Comparison of ENCODE assay signal across 1 cellular context in genomic region chr11:87451400-87451799, GRCh38.
TF ChIP-seq lines count a peak whose summit lies in the region.

No MANE protein-coding gene starts in this region.

TF ChIP-seq in WTC11, 78 proteins besides CTCF, POLR2A, EP300 and RAD21 (continued from another document):
- TF ChIP-seq AFF4 (CRISPR knock-in tag; IDR thresholded peaks at IDR 0.05; ENCODE audit: borderline replicate concordance), result no peak
- TF ChIP-seq, protein P1, sequence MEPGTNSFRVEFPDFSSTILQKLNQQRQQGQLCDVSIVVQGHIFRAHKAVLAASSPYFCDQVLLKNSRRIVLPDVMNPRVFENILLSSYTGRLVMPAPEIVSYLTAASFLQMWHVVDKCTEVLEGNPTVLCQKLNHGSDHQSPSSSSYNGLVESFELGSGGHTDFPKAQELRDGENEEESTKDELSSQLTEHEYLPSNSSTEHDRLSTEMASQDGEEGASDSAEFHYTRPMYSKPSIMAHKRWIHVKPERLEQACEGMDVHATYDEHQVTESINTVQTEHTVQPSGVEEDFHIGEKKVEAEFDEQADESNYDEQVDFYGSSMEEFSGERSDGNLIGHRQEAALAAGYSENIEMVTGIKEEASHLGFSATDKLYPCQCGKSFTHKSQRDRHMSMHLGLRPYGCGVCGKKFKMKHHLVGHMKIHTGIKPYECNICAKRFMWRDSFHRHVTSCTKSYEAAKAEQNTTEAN (CRISPR knock-in tag; IDR thresholded peaks at IDR 0.05), result no peak
- TF ChIP-seq ZNF317 (CRISPR knock-in tag; IDR thresholded peaks at IDR 0.05; ENCODE audit: borderline replicate concordance, low read depth), result no peak
- TF ChIP-seq SMAD4 (CRISPR knock-in tag; IDR thresholded peaks at IDR 0.05), result no peak
- TF ChIP-seq TP53 (CRISPR knock-in tag; IDR thresholded peaks at IDR 0.05), result no peak
- TF ChIP-seq, protein P2, sequence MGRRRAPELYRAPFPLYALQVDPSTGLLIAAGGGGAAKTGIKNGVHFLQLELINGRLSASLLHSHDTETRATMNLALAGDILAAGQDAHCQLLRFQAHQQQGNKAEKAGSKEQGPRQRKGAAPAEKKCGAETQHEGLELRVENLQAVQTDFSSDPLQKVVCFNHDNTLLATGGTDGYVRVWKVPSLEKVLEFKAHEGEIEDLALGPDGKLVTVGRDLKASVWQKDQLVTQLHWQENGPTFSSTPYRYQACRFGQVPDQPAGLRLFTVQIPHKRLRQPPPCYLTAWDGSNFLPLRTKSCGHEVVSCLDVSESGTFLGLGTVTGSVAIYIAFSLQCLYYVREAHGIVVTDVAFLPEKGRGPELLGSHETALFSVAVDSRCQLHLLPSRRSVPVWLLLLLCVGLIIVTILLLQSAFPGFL (CRISPR knock-in tag; IDR thresholded peaks at IDR 0.05; ENCODE audit: borderline replicate concordance), result no peak
- TF ChIP-seq ZNF138 (CRISPR knock-in tag; conservative IDR thresholded peaks at IDR 0.05), result no peak
- TF ChIP-seq, protein P3, sequence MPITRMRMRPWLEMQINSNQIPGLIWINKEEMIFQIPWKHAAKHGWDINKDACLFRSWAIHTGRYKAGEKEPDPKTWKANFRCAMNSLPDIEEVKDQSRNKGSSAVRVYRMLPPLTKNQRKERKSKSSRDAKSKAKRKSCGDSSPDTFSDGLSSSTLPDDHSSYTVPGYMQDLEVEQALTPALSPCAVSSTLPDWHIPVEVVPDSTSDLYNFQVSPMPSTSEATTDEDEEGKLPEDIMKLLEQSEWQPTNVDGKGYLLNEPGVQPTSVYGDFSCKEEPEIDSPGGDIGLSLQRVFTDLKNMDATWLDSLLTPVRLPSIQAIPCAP (CRISPR knock-in tag; IDR thresholded peaks at IDR 0.05), result no peak
- TF ChIP-seq MYBL2 (CRISPR knock-in tag; IDR thresholded peaks at IDR 0.05), result no peak
- no peak for TF ChIP-seq MXD4 (CRISPR knock-in tag; IDR thresholded peaks at IDR 0.05; ENCODE audit: borderline replicate concordance)
- no peak for TF ChIP-seq ZNF425 (CRISPR knock-in tag; conservative IDR thresholded peaks at IDR 0.05)
- no peak for TF ChIP-seq GRHL2 (CRISPR knock-in tag; IDR thresholded peaks at IDR 0.05; ENCODE audit: insufficient replicate concordance, severe bottlenecking)
- TF ChIP-seq FOXP1 (CRISPR knock-in tag; IDR thresholded peaks at IDR 0.05; ENCODE audit: borderline replicate concordance), result no peak
